Comparison of ENCODE assay signal across 1 cellular context in the genomic region with DNA sequence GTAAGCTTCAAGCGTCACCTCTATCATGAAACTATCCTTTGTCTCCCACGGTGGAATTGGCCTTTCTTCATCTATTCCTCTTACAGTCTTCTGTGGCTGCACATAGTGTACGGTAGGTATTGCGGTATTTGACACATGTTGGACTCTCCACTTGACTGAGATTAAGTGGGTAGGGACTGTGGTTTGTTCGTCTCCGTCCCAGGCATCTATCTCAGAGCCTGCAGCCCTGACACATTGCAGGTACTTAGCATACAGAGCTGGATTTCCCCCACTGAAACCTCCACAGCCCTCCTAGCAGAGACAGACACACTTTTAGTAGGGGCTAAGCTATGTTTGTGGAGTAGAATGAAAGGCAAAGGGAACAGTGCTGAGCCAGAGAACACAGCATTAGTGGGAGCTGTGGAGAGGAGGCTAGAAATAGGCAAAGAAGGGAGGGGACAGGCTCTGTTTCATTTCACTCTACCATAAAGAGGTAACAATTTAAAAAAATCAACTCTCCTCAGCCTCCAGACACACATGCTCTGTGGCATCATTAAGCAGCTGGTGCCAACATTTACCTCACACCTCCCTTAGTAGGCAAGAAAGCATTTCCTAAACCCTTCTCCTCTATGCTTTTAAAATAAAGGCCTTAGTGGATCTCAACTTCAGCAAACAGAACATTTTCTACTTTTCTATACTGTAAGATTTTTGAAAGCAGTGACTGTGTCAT.
TF ChIP-seq lines count a peak whose summit lies in the region.

No MANE protein-coding gene starts in this region.

TF ChIP-seq in SK-N-SH treated with all-trans-retinoic acid at 6 μM for 48 hours, 23 proteins besides CTCF, POLR2A, EP300 and RAD21 (continued from another document):
- TF ChIP-seq, protein P1, sequence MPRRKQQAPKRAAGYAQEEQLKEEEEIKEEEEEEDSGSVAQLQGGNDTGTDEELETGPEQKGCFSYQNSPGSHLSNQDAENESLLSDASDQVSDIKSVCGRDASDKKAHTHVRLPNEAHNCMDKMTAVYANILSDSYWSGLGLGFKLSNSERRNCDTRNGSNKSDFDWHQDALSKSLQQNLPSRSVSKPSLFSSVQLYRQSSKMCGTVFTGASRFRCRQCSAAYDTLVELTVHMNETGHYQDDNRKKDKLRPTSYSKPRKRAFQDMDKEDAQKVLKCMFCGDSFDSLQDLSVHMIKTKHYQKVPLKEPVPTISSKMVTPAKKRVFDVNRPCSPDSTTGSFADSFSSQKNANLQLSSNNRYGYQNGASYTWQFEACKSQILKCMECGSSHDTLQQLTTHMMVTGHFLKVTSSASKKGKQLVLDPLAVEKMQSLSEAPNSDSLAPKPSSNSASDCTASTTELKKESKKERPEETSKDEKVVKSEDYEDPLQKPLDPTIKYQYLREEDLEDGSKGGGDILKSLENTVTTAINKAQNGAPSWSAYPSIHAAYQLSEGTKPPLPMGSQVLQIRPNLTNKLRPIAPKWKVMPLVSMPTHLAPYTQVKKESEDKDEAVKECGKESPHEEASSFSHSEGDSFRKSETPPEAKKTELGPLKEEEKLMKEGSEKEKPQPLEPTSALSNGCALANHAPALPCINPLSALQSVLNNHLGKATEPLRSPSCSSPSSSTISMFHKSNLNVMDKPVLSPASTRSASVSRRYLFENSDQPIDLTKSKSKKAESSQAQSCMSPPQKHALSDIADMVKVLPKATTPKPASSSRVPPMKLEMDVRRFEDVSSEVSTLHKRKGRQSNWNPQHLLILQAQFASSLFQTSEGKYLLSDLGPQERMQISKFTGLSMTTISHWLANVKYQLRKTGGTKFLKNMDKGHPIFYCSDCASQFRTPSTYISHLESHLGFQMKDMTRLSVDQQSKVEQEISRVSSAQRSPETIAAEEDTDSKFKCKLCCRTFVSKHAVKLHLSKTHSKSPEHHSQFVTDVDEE (CRISPR knock-in tag; IDR thresholded peaks at IDR 0.05): no peak
- TF ChIP-seq ZFP3 (CRISPR knock-in tag; IDR thresholded peaks at IDR 0.05) (no peak), CSDC2 (CRISPR knock-in tag; IDR thresholded peaks at IDR 0.05) (no peak)
- TF ChIP-seq, protein P2, sequence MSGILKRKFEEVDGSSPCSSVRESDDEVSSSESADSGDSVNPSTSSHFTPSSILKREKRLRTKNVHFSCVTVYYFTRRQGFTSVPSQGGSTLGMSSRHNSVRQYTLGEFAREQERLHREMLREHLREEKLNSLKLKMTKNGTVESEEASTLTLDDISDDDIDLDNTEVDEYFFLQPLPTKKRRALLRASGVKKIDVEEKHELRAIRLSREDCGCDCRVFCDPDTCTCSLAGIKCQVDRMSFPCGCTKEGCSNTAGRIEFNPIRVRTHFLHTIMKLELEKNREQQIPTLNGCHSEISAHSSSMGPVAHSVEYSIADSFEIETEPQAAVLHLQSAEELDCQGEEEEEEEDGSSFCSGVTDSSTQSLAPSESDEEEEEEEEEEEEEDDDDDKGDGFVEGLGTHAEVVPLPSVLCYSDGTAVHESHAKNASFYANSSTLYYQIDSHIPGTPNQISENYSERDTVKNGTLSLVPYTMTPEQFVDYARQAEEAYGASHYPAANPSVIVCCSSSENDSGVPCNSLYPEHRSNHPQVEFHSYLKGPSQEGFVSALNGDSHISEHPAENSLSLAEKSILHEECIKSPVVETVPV (CRISPR knock-in tag; IDR thresholded peaks at IDR 0.05): no peak
